Comparison of ENCODE assay signal across 17 cellular contexts in the genomic region with DNA sequence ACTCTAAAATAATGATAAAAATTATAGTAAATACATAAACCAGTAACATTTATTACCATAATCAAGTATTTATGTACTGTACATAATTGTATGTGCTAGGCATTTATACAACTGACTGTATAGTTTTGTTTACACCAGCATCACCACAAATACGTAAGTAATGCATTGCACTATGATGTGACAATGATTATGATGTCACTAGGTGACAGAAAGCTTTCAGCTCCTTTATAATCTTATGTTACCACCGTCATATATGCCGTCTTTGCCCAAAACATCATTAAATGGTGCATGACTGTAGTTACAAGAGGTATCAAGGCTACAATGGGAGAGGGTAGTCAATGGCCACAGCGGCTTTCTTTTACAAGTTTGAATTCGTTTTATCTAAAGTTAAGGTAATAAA.
DNase-seq lines count a peak whose midpoint lies in the region; ATAC-seq and TF ChIP-seq lines count a peak whose summit lies in the region.
"Had no signal": no experiment of that assay in that cellular context is flagged by ENCODE, and none has a peak within 500 bp of the region (broad histone marks: within the 10 kb centered on the region; RNA-seq: fewer than 3 reads in every experiment).

No MANE protein-coding gene starts in this region.

- H3K36me3 Mint-ChIP-seq in activated naive CD4-positive, alpha-beta T cell treated with anti-CD3 and anti-CD28 coated beads, Interleukin-2, amount 50 U/mL, for 72 hours = peaks cover 5 to 13% of the 10 kb centered on the region in 2 donors
- H3K36me3 Mint-ChIP-seq in activated naive CD4-positive, alpha-beta T cell treated with anti-CD3 and anti-CD28 coated beads, Interleukin-2, amount 10 ng/mL, durations not matched to agents 7 days and 5 days = peaks cover 7% of the 10 kb centered on the region
- H3K36me3 Mint-ChIP-seq in CD4-positive, CD25-positive, alpha-beta regulatory T cell = no peaks in the 10 kb centered on the region
- H3K36me3 Mint-ChIP-seq in activated naive CD8-positive, alpha-beta T cell treated with anti-CD3 and anti-CD28 coated beads for 36 hours = peaks cover 8% of the 10 kb centered on the region
- H3K36me3 Mint-ChIP-seq: CD8-positive, alpha-beta T cell had no signal

- peaks cover 54% of the 10 kb centered on the region for H3K4me1 Mint-ChIP-seq in activated naive CD4-positive, alpha-beta T cell treated with anti-CD3 and anti-CD28 coated beads, Interleukin-2, amount 10 ng/mL, durations not matched to agents 7 days and 5 days
- H3K4me1 Mint-ChIP-seq in CD4-positive, CD25-positive, alpha-beta regulatory T cell = peaks cover 29 to 53% (median 48%) of the 10 kb centered on the region in 4 donors
- H3K4me1 Mint-ChIP-seq in activated naive CD8-positive, alpha-beta T cell treated with anti-CD3 and anti-CD28 coated beads for 36 hours = peaks cover 54% of the 10 kb centered on the region
- H3K4me1 Mint-ChIP-seq: GM23338 had no signal

- no peak for DNase-seq in activated naive CD4-positive, alpha-beta T cell treated with anti-CD3 and anti-CD28 coated beads, Interleukin-2, amount 50 U/mL, for 72 hours (ENCODE audit: low spot score in 2 of 2)
- no peak for DNase-seq in activated naive CD4-positive, alpha-beta T cell treated with anti-CD3 and anti-CD28 coated beads, Interleukin-2, amount 10 ng/mL, durations not matched to agents 7 days and 5 days
- no peak for DNase-seq in CD4-positive, CD25-positive, alpha-beta regulatory T cell
- no peak for DNase-seq in activated naive CD8-positive, alpha-beta T cell treated with anti-CD3 and anti-CD28 coated beads for 36 hours
- no peak for DNase-seq in NCI-H1930 (lab: John Stamatoyannopoulos, UW)
- DNase-seq: BE2C; CD8-positive, alpha-beta T cell; COR-L47; DMS153; DMS79 treated with DMSO at 0.1 percent for 48 hours; EL had no signal

- peak overlapping the region; percentile 32 for H3K4me3 ChIP-seq in CD4-positive, CD25-positive, alpha-beta regulatory T cell (ENCODE audit: low read depth, low read length)
- H3K4me3 ChIP-seq in OCI-LY3 (ENCODE audit: low read length) = 0 out of 2 replicates have a peak overlapping the region, but pooled peaks have one; percentile 0
- H3K4me3 ChIP-seq: A549, GM23338, HAP-1 had no signal

- CTCF ChIA-PET in activated naive CD4-positive, alpha-beta T cell treated with anti-CD3 and anti-CD28 coated beads, Interleukin-2, amount 10 ng/mL, durations not matched to agents 7 days and 5 days (lab: Charles Lee) = interaction anchor here (1.5 kb wide), 1 partner anchor 27 kb away, joined by 4 read pairs; no protein-coding TSS in a partner anchor

- no peak for ATAC-seq in activated naive CD4-positive, alpha-beta T cell treated with anti-CD3 and anti-CD28 coated beads, Interleukin-2, amount 50 U/mL, for 72 hours
- ATAC-seq in CD4-positive, CD25-positive, alpha-beta regulatory T cell (ENCODE audit: low read depth in 2 of 2) = no peak
- no peak for ATAC-seq in GM21529 (IDR thresholded peaks at IDR 0.05; ENCODE audit: unreplicated experiment)
- ATAC-seq: A549; CD8-positive, alpha-beta T cell; GM23338 had no signal

- peak overlapping the region; percentile 49 for H3K4me2 ChIP-seq in OCI-LY3 (ENCODE audit: low read length)
- H3K4me2 ChIP-seq: A549, GM23338 had no signal

- peak overlapping the region; percentile 73 for H3K9ac ChIP-seq in OCI-LY3 (ENCODE audit: low read length)

- peak overlapping the region; percentile 50 for H3K27ac ChIP-seq in CD4-positive, CD25-positive, alpha-beta regulatory T cell (ENCODE audit: insufficient read depth, low read length, poor library complexity, severe bottlenecking)
- H3K27ac ChIP-seq in OCI-LY3 (ENCODE audit: low read length) = peak overlapping the region; percentile 89
- H3K27ac ChIP-seq: A549, C4-2B had no signal

- no peak overlapping the region for H2AFZ ChIP-seq in OCI-LY3 (ENCODE audit: low read depth, low read length)
- H2AFZ ChIP-seq: GM23338 had no signal

- TF ChIP-seq CTCF in OCI-LY3 (IDR thresholded peaks at IDR 0.05; ENCODE audit: low read depth, low read length) = no peak

- H3K36me3 ChIP-seq in CD4-positive, CD25-positive, alpha-beta regulatory T cell (ENCODE audit: control insufficient read depth, insufficient read depth, low read length) = no peaks in the 10 kb centered on the region
- H3K36me3 ChIP-seq in OCI-LY3 (replicated peaks; ENCODE audit: low read depth, low read length) = peaks cover 9% of the 10 kb centered on the region
- H3K36me3 ChIP-seq: BE2C, HAP-1 had no signal

- H4K20me1 ChIP-seq in OCI-LY3 (ENCODE audit: insufficient read depth, low read length) = no peaks in the 10 kb centered on the region

- H3K27me3 Mint-ChIP-seq in activated naive CD4-positive, alpha-beta T cell treated with anti-CD3 and anti-CD28 coated beads, Interleukin-2, amount 10 ng/mL, durations not matched to agents 7 days and 5 days = no peaks in the 10 kb centered on the region
- H3K27me3 Mint-ChIP-seq in CD4-positive, CD25-positive, alpha-beta regulatory T cell = no peaks in the 10 kb centered on the region
- no peaks in the 10 kb centered on the region for H3K27me3 Mint-ChIP-seq in activated naive CD8-positive, alpha-beta T cell treated with anti-CD3 and anti-CD28 coated beads for 36 hours

- H3K27me3 ChIP-seq in CD4-positive, CD25-positive, alpha-beta regulatory T cell (ENCODE audit: control insufficient read depth, insufficient read depth, low read length) = no peaks in the 10 kb centered on the region
- no peaks in the 10 kb centered on the region for H3K27me3 ChIP-seq in OCI-LY3 (ENCODE audit: low read depth, low read length)
- H3K27me3 ChIP-seq: BE2C had no signal

- H3K4me1 ChIP-seq in CD4-positive, CD25-positive, alpha-beta regulatory T cell (ENCODE audit: control insufficient read depth, insufficient read depth, low read length, poor library complexity, severe bottlenecking) = peaks cover 65% of the 10 kb centered on the region
- peaks cover 82% of the 10 kb centered on the region for H3K4me1 ChIP-seq in OCI-LY3 (ENCODE audit: low read length)
- H3K4me1 ChIP-seq: A549, BE2C, HAP-1 had no signal

- H3K79me2 ChIP-seq in OCI-LY3 (ENCODE audit: low read length) = no peaks in the 10 kb centered on the region

- H3K9me3 Mint-ChIP-seq in activated naive CD4-positive, alpha-beta T cell treated with anti-CD3 and anti-CD28 coated beads, Interleukin-2, amount 50 U/mL, for 72 hours = peaks cover 1 to 4% of the 10 kb centered on the region in 2 donors
- peaks cover 4% of the 10 kb centered on the region for H3K9me3 Mint-ChIP-seq in activated naive CD4-positive, alpha-beta T cell treated with anti-CD3 and anti-CD28 coated beads, Interleukin-2, amount 10 ng/mL, durations not matched to agents 7 days and 5 days
- peaks cover 0 to 3% (median 0%) of the 10 kb centered on the region in 7 donors for H3K9me3 Mint-ChIP-seq in CD4-positive, CD25-positive, alpha-beta regulatory T cell
- H3K9me3 Mint-ChIP-seq in activated naive CD8-positive, alpha-beta T cell treated with anti-CD3 and anti-CD28 coated beads for 36 hours = peaks cover 3% of the 10 kb centered on the region
- H3K9me3 Mint-ChIP-seq: GM23338 had no signal

- no peaks in the 10 kb centered on the region for H3K9me3 ChIP-seq in CD4-positive, CD25-positive, alpha-beta regulatory T cell (ENCODE audit: control insufficient read depth in 2 of 2, low read length in 2 of 2)
- peaks cover 6% of the 10 kb centered on the region; the same call in 1 of the 2 replicates for H3K9me3 ChIP-seq in OCI-LY3 (ENCODE audit: insufficient read depth, low read length)
- H3K9me3 ChIP-seq: A549, BE2C, HAP-1 had no signal

- H3K27ac Mint-ChIP-seq in activated naive CD4-positive, alpha-beta T cell treated with anti-CD3 and anti-CD28 coated beads, Interleukin-2, amount 50 U/mL, for 72 hours = peak overlapping the region; percentile 86 to 95
- no peak overlapping the region for H3K27ac Mint-ChIP-seq in activated naive CD4-positive, alpha-beta T cell treated with anti-CD3 and anti-CD28 coated beads, Interleukin-2, amount 10 ng/mL, durations not matched to agents 7 days and 5 days
- peak overlapping the region in 1 of 3 donors; percentile 5 for H3K27ac Mint-ChIP-seq in CD4-positive, CD25-positive, alpha-beta regulatory T cell
- H3K27ac Mint-ChIP-seq in activated naive CD8-positive, alpha-beta T cell treated with anti-CD3 and anti-CD28 coated beads for 36 hours = peak overlapping the region; percentile 69
- H3K27ac Mint-ChIP-seq: CD8-positive, alpha-beta T cell; GM23338 had no signal

- H3K4me3 Mint-ChIP-seq in activated naive CD4-positive, alpha-beta T cell treated with anti-CD3 and anti-CD28 coated beads, Interleukin-2, amount 10 ng/mL, durations not matched to agents 7 days and 5 days = no peak overlapping the region
- peak overlapping the region in 1 of 4 donors; percentile 3 for H3K4me3 Mint-ChIP-seq in CD4-positive, CD25-positive, alpha-beta regulatory T cell
- no peak overlapping the region for H3K4me3 Mint-ChIP-seq in activated naive CD8-positive, alpha-beta T cell treated with anti-CD3 and anti-CD28 coated beads for 36 hours
- H3K4me3 Mint-ChIP-seq: CD8-positive, alpha-beta T cell; GM23338 had no signal
